ENCODE assay signal across 11 cellular contexts in genomic region chr6:121838842-121839241, GRCh38.
DNase-seq lines count a peak whose midpoint lies in the region; ATAC-seq and TF ChIP-seq lines count a peak whose summit lies in the region.
"Had no signal": no experiment of that assay in that cellular context is flagged by ENCODE, and none has a peak within 500 bp of the region (broad histone marks: within the 10 kb centered on the region; RNA-seq: fewer than 3 reads in every experiment).

No MANE protein-coding gene starts in this region.

- peak; percentile 47 for ATAC-seq in GM18868 (IDR thresholded peaks at IDR 0.05; ENCODE audit: unreplicated experiment)
- no peak for ATAC-seq in HG02870 (IDR thresholded peaks at IDR 0.05; ENCODE audit: unreplicated experiment)
- ATAC-seq in GM21423 (IDR thresholded peaks at IDR 0.05; ENCODE audit: unreplicated experiment) = no peak

- peak; percentile 4 for DNase-seq in LoVo (ENCODE audit: low spot score)
- peak; percentile 96 for DNase-seq in mammary epithelial cell
- DNase-seq in myocyte (ENCODE audit: low read depth) = peak; percentile 84
- no peak for DNase-seq in progenitor cell of endocrine pancreas (ENCODE audit: low spot score, unreplicated experiment)
- DNase-seq: dermis blood vessel endothelial cell, HFFc6, NCI-H526 had no signal

- no peaks in the 10 kb centered on the region for H3K79me2 ChIP-seq in mammary epithelial cell (ENCODE audit: insufficient read depth, low read length)

- no peaks in the 10 kb centered on the region for H3K27me3 ChIP-seq in mammary epithelial cell (ENCODE audit: insufficient read depth, low read length)
- H3K27me3 ChIP-seq: neutrophil had no signal

- peak overlapping the region; percentile 33 for H3K4me2 ChIP-seq in mammary epithelial cell (ENCODE audit: insufficient read depth, low read depth, low read length)

- no peaks in the 10 kb centered on the region for H3K9me3 ChIP-seq in mammary epithelial cell (replicated peaks; ENCODE audit: insufficient read depth, low read length)
- H3K9me3 ChIP-seq: neutrophil had no signal

- no peak overlapping the region for H3K27ac Mint-ChIP-seq in progenitor cell of endocrine pancreas
- H3K27ac Mint-ChIP-seq: HFFc6 had no signal

- WGBS in mammary epithelial cell (ENCODE audit: low coverage, missing lambda C conversion rate) = 17% methylated on average over 3 of the region's 3 CpGs

- dilution Hi-C loops in mammary epithelial cell (cut with HindIII; ENCODE audit: low sequenced_read_pairs) = no loop called here

- no peaks in the 10 kb centered on the region for H3K36me3 ChIP-seq in mammary epithelial cell (ENCODE audit: insufficient read depth, low read length)
- H3K36me3 ChIP-seq: neutrophil had no signal

- H3K9me3 Mint-ChIP-seq in progenitor cell of endocrine pancreas (ENCODE audit: low read depth) = no peaks in the 10 kb centered on the region
- H3K9me3 Mint-ChIP-seq: HFFc6 had no signal

- no peak overlapping the region for H3K4me3 ChIP-seq in mammary epithelial cell (replicated peaks in 1 of 3; ENCODE audit: insufficient read depth in 1 of 3, low read depth in 2 of 3, low read length in 3 of 3)

- TF ChIP-seq CTCF in mammary epithelial cell (conservative IDR thresholded peaks at IDR 0.05 in 1 of 2, IDR thresholded peaks at IDR 0.05 in 1 of 2; ENCODE audit: extremely low read depth in 1 of 2, insufficient read depth in 1 of 2, low read depth in 1 of 2, low read length in 2 of 2) (no peak), progenitor cell of endocrine pancreas (IDR thresholded peaks at IDR 0.05; ENCODE audit: unreplicated experiment) (no peak)

- in situ Hi-C loops in mammary epithelial cell (cut with MboI; ENCODE audit: low sequenced_read_pairs in 2 of 2) = no loop called here

- peak overlapping the region; percentile 48 for H2AFZ ChIP-seq in mammary epithelial cell (ENCODE audit: low read depth, low read length)

- no peaks in the 10 kb centered on the region for H4K20me1 ChIP-seq in mammary epithelial cell (ENCODE audit: insufficient read depth, low read length)

- CTCF ChIA-PET in mammary epithelial cell (lab: Charles Lee; ENCODE audit: low non-redundant PET) = no interaction called here

- H3K4me3 Mint-ChIP-seq in progenitor cell of endocrine pancreas (ENCODE audit: low read depth) = no peak overlapping the region
- H3K4me3 Mint-ChIP-seq: HFFc6 had no signal

- no peaks in the 10 kb centered on the region for H3K4me1 Mint-ChIP-seq in progenitor cell of endocrine pancreas (ENCODE audit: low read depth)

- H3K36me3 Mint-ChIP-seq in progenitor cell of endocrine pancreas (ENCODE audit: insufficient read depth) = no peaks in the 10 kb centered on the region

- no peak overlapping the region for H3K9ac ChIP-seq in mammary epithelial cell (ENCODE audit: insufficient read depth, low read length)

- no peaks in the 10 kb centered on the region for H3K27me3 Mint-ChIP-seq in progenitor cell of endocrine pancreas

- H3K4me1 ChIP-seq in mammary epithelial cell (ENCODE audit: insufficient read depth, low read length) = peaks cover 18% of the 10 kb centered on the region

- intact Hi-C loops in mammary epithelial cell (cut with micrococcal nuclease) = no loop called here

- H3K27ac ChIP-seq in mammary epithelial cell (ENCODE audit: insufficient read depth, low read depth, low read length) = no peak overlapping the region
- H3K27ac ChIP-seq: neutrophil had no signal

- no TSS peak for BruUV-seq in mammary epithelial cell (replicated peaks; lab: Mats Ljungman, UMichigan)
